ENCODE assay signal across 10 cellular contexts in the genomic region with DNA sequence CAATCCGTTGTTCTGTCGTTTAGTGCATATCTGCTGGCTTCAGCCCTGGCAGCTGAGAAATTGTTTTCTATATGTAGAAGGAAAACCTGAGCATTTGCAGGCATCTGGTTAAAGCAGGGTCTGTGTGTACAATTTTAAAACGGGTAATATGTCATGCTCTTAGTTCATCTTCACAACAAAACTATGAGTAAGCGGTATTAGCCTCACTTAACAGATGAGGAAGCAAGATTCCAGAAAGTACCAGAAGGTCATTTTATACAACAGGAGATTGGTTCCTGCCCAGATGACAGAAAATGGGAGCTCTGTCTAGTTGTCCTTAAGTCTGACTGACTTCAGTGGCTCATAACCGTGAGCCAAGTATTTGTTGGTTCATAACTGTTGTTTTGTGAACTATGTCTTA. TPM values are rescaled to one million over a fixed set of nuclear protein-coding genes. Genes with fewer than 3 reads are reported as not detected.
DNase-seq lines count a peak whose midpoint lies in the region; ATAC-seq, FAIRE-seq and TF ChIP-seq lines count a peak whose summit lies in the region.
"Had no signal": no experiment of that assay in that cellular context is flagged by ENCODE, and none has a peak within 500 bp of the region (broad histone marks: within the 10 kb centered on the region; RNA-seq: fewer than 3 reads in every experiment).

No MANE protein-coding gene starts in this region.

- no peaks in the 10 kb centered on the region for H4K20me1 ChIP-seq in OCI-LY1 (ENCODE audit: insufficient read depth, low read length)
- peaks cover 0 to 12% of the 10 kb centered on the region in 2 experiments for H4K20me1 ChIP-seq in H1 (replicated peaks in 1 of 2; ENCODE audit: control insufficient read depth in 1 of 2, insufficient read depth in 2 of 2, low read length in 2 of 2)
- peaks cover 13% of the 10 kb centered on the region for H4K20me1 ChIP-seq in neural progenitor cell (ENCODE audit: low read depth)

- peak overlapping the region in 1 of 2 donors; percentile 83 for H3K4me3 ChIP-seq in CD4-positive, alpha-beta memory T cell (ENCODE audit: low read length in 2 of 2)
- H3K4me3 ChIP-seq in OCI-LY1 (ENCODE audit: low read depth, low read length, poor library complexity, severe bottlenecking) (peak overlapping the region; percentile 96), H1 (ENCODE audit: extremely low read depth in 1 of 4, insufficient read depth in 2 of 4, low read depth in 3 of 4, low read length in 4 of 4) (peak overlapping the region; percentile 89 to 100 (median 100)), neural progenitor cell (peak overlapping the region; percentile 83)

- H3K14ac ChIP-seq in H1 (ENCODE audit: insufficient read length), result no peak overlapping the region

- H2AFZ ChIP-seq in OCI-LY1 (ENCODE audit: low read length) (no peak overlapping the region), H1 (ENCODE audit: low read length) (no peak overlapping the region), neural progenitor cell (replicated peaks) (no peak overlapping the region)

- H3K4me1 Mint-ChIP-seq in CD4-positive, alpha-beta memory T cell, result peaks cover 26 to 44% (median 36%) of the 10 kb centered on the region in 4 donors
- peaks cover 29% of the 10 kb centered on the region for H3K4me1 Mint-ChIP-seq in neural progenitor cell

- no peaks in the 10 kb centered on the region for H3K27me3 ChIP-seq in CD4-positive, alpha-beta memory T cell (ENCODE audit: insufficient read depth, low read length)
- H3K27me3 ChIP-seq in OCI-LY1 (ENCODE audit: insufficient read depth, low read length) (no peaks in the 10 kb centered on the region), H1 (replicated peaks in 1 of 4; ENCODE audit: control insufficient read depth in 3 of 4, extremely low read depth in 1 of 4, insufficient read depth in 3 of 4, low read length in 3 of 4) (no peaks in the 10 kb centered on the region), neural progenitor cell (no peaks in the 10 kb centered on the region)

- no peak for FAIRE-seq in H1 (lab: Jason Lieb, UNC)

- no peak overlapping the region for H2BK120ac ChIP-seq in H1 (replicated peaks; ENCODE audit: low read depth, low read length)

- no peak overlapping the region; the same call in 1 of the 2 replicates for H2AK5ac ChIP-seq in H1 (ENCODE audit: low read depth, low read length)

- TF ChIP-seq CTCF in OCI-LY1 (IDR thresholded peaks at IDR 0.05; ENCODE audit: low read length) (no peak), H1 (IDR thresholded peaks at IDR 0.05; ENCODE audit: control extremely low read depth in 1 of 3, insufficient read depth in 1 of 3, low read depth in 1 of 3, low read length in 3 of 3) (no peak), neural progenitor cell (IDR thresholded peaks at IDR 0.05) (no peak)

- no peak overlapping the region; the same call in 1 of the 2 replicates for H2BK5ac ChIP-seq in H1 (ENCODE audit: low read depth, low read length)

- no peak for ATAC-seq in HG02798 (IDR thresholded peaks at IDR 0.05; ENCODE audit: poor library complexity, unreplicated experiment)
- no peak for ATAC-seq in HG03045 (IDR thresholded peaks at IDR 0.05; ENCODE audit: unreplicated experiment)

- TF ChIP-seq POLR2A in H1 (IDR thresholded peaks at IDR 0.05; ENCODE audit: control extremely low read depth in 1 of 2, low read depth in 2 of 2, low read length in 2 of 2), result no peak

- intact Hi-C loops in CD4-positive, alpha-beta memory T cell (cut with micrococcal nuclease), result loop anchor here (5.0 kb wide), 1 partner anchor 45 kb away; no protein-coding TSS in a partner anchor

- peak overlapping the region; percentile 98 for H3K9ac ChIP-seq in OCI-LY1 (ENCODE audit: low read length)
- H3K9ac ChIP-seq in H1 (replicated peaks in 1 of 4; ENCODE audit: extremely low read depth in 1 of 4, low read depth in 3 of 4, low read length in 3 of 4), result peak overlapping the region in 2 of 4 experiments; percentile 95 to 98; a peak in 4 of 7 replicates
- H3K9ac ChIP-seq in neural progenitor cell, result peak overlapping the region; percentile 91

- POLR2A ChIA-PET in CD4-positive, alpha-beta memory T cell (lab: Charles Lee; ENCODE audit: partially characterized antibody), result interaction anchor here (0.9 to 4.7 kb wide), 12 partner anchors 8 to 248 kb away, joined by 3 to 30 read pairs (median 10); a partner anchor contains a TSS
- POLR2A ChIA-PET in H1 (lab: Charles Lee; ENCODE audit: partially characterized antibody), result interaction anchor here (0.8 to 2.2 kb wide), 11 partner anchors 8 to 129 kb away, joined by 3 to 13 read pairs (median 4); a partner anchor contains a TSS

- no peak overlapping the region for H2BK12ac ChIP-seq in H1 (ENCODE audit: low read depth, low read length)

- peak overlapping the region; percentile 77 to 99 (median 98) for H3K27ac Mint-ChIP-seq in CD4-positive, alpha-beta memory T cell
- no peak overlapping the region for H3K27ac Mint-ChIP-seq in neural progenitor cell

- no peak for DNase-seq in CD4-positive, alpha-beta memory T cell
- DNase-seq in H1 (ENCODE audit: low read depth in 1 of 2, low spot score in 2 of 2), result no peak
- DNase-seq in neural progenitor cell (ENCODE audit: low spot score), result no peak
- DNase-seq in NCI-H510A (lab: John Stamatoyannopoulos, UW), result no peak
- DNase-seq in NCI-H524 (lab: John Stamatoyannopoulos, UW), result no peak
- DNase-seq: effector CD8-positive, alpha-beta T cell; NCI-H226 had no signal

- H3K9me3 Mint-ChIP-seq in CD4-positive, alpha-beta memory T cell, result no peaks in the 10 kb centered on the region
- H3K9me3 Mint-ChIP-seq in neural progenitor cell, result no peaks in the 10 kb centered on the region

- H2BK20ac ChIP-seq in H1 (ENCODE audit: low read length), result no peak overlapping the region

- H3K4ac ChIP-seq in H1 (replicated peaks; ENCODE audit: insufficient read length, low read depth, low read length), result no peak overlapping the region

- H3K9me3 ChIP-seq in CD4-positive, alpha-beta memory T cell (ENCODE audit: control insufficient read depth in 1 of 2, low read length in 2 of 2), result no peaks in the 10 kb centered on the region
- H3K9me3 ChIP-seq in OCI-LY1 (ENCODE audit: low read length) (no peaks in the 10 kb centered on the region), H1 (ENCODE audit: insufficient read depth in 2 of 2, low read depth in 1 of 2, low read length in 1 of 2) (no peaks in the 10 kb centered on the region), neural progenitor cell (ENCODE audit: low read depth) (no peaks in the 10 kb centered on the region)

- H4K5ac ChIP-seq in H1 (ENCODE audit: insufficient read length, low read depth, low read length), result no peak overlapping the region

- peaks cover 49% of the 10 kb centered on the region for H3K36me3 ChIP-seq in CD4-positive, alpha-beta memory T cell (ENCODE audit: insufficient read depth, low read length)
- peaks cover 78% of the 10 kb centered on the region for H3K36me3 ChIP-seq in OCI-LY1 (ENCODE audit: insufficient read depth, low read length)
- peaks cover 16 to 66% (median 43%) of the 10 kb centered on the region in 4 experiments for H3K36me3 ChIP-seq in H1 (ENCODE audit: control insufficient read depth in 2 of 4, insufficient read depth in 4 of 4, low read length in 3 of 4)
- no peaks in the 10 kb centered on the region for H3K36me3 ChIP-seq in neural progenitor cell

- no peak for TF ChIP-seq RAD21 in H1 (IDR thresholded peaks at IDR 0.05 in 1 of 2, conservative IDR thresholded peaks at IDR 0.05 in 1 of 2; ENCODE audit: low read depth in 2 of 2, low read length in 2 of 2)

- no peaks in the 10 kb centered on the region for H3K9me2 ChIP-seq in OCI-LY1 (ENCODE audit: low read depth, low read length)

- no peak for TF ChIP-seq EP300 in H1 (IDR thresholded peaks at IDR 0.05; ENCODE audit: borderline replicate concordance in 1 of 2, low read depth in 2 of 2, low read length in 2 of 2)

- H3F3A ChIP-seq in OCI-LY1 (ENCODE audit: insufficient read depth, low read length) (no peaks in the 10 kb centered on the region), neural progenitor cell (ENCODE audit: low read depth) (no peaks in the 10 kb centered on the region)

- H3K27me3 Mint-ChIP-seq in CD4-positive, alpha-beta memory T cell, result no peaks in the 10 kb centered on the region
- H3K27me3 Mint-ChIP-seq in neural progenitor cell (ENCODE audit: insufficient read depth, low read depth), result no peaks in the 10 kb centered on the region

- peaks cover 14% of the 10 kb centered on the region for H3K79me1 ChIP-seq in H1 (ENCODE audit: low read depth, low read length)

- H3K56ac ChIP-seq in H1 (replicated peaks; ENCODE audit: insufficient read length, low read depth, low read length), result no peak overlapping the region

- WGBS in H1 (ENCODE audit: extremely low coverage in 1 of 2, insufficient coverage in 1 of 2, insufficient read length in 1 of 2, insufficient replicate concordance in 2 of 2, low coverage in 1 of 2, low lambda C conversion rate in 2 of 2, missing lambda C conversion rate in 1 of 2), 2 experiments, result 93% methylated on average over 5 of the region's 5 CpGs; no CpG with 5 or more reads in 1 of the 2 experiments

- H3K4me3 Mint-ChIP-seq in CD4-positive, alpha-beta memory T cell, result peak overlapping the region; percentile 93 to 98 (median 96)
- H3K4me3 Mint-ChIP-seq in neural progenitor cell, result peak overlapping the region; percentile 95

- peak overlapping the region; percentile 90 for H3K27ac ChIP-seq in CD4-positive, alpha-beta memory T cell (ENCODE audit: low read depth, low read length)
- H3K27ac ChIP-seq in OCI-LY1 (ENCODE audit: low read depth, low read length, poor library complexity, severe bottlenecking) (peak overlapping the region; percentile 66), H1 (ENCODE audit: low read depth, low read length) (no peak overlapping the region; the same call in 1 of the 2 replicates), neural progenitor cell (no peak overlapping the region)

- H4K91ac ChIP-seq in H1 (replicated peaks; ENCODE audit: insufficient read length, low read length), result no peak overlapping the region

- H3K4me1 ChIP-seq in CD4-positive, alpha-beta memory T cell (ENCODE audit: insufficient read depth, low read length), result peaks cover 49% of the 10 kb centered on the region
- peaks cover 22% of the 10 kb centered on the region for H3K4me1 ChIP-seq in OCI-LY1 (ENCODE audit: insufficient read depth, low read length, severe bottlenecking)
- peaks cover 4 to 13% (median 5%) of the 10 kb centered on the region in 4 experiments for H3K4me1 ChIP-seq in H1 (replicated peaks in 1 of 4; ENCODE audit: control insufficient read depth in 3 of 4, insufficient read depth in 4 of 4, low read length in 3 of 4)
- H3K4me1 ChIP-seq in neural progenitor cell, result peaks cover 11% of the 10 kb centered on the region

- H4K8ac ChIP-seq in H1 (ENCODE audit: extremely low read depth, insufficient read depth, low read length), result no peak overlapping the region

- peaks cover 28% of the 10 kb centered on the region for H3K79me2 ChIP-seq in OCI-LY1 (ENCODE audit: insufficient read depth, low read length)
- H3K79me2 ChIP-seq in H1 (ENCODE audit: control insufficient read depth in 1 of 2, insufficient read depth in 2 of 2, low read length in 2 of 2), result peaks cover 14 to 39% of the 10 kb centered on the region in 2 experiments
- H3K79me2 ChIP-seq in neural progenitor cell (ENCODE audit: low read depth), result peaks cover 43% of the 10 kb centered on the region

- no peak overlapping the region for H3K23ac ChIP-seq in H1 (ENCODE audit: insufficient read length)

- H3K4me2 ChIP-seq in OCI-LY1 (ENCODE audit: low read length) (peak overlapping the region; percentile 98), H1 (ENCODE audit: insufficient read depth in 1 of 2, low read depth in 2 of 2, low read length in 2 of 2) (peak overlapping the region; percentile 97 to 99), neural progenitor cell (peak overlapping the region; percentile 91)

- peaks cover 11% of the 10 kb centered on the region for H3K23me2 ChIP-seq in H1 (ENCODE audit: low read depth, low read length)

- H3K18ac ChIP-seq in H1 (ENCODE audit: extremely low read depth, low read length), result no peak overlapping the region

- H2BK15ac ChIP-seq in H1 (ENCODE audit: low read length), result no peak overlapping the region

- CTCF ChIA-PET in CD4-positive, alpha-beta memory T cell (lab: Charles Lee; ENCODE audit: partially characterized antibody), result interaction anchor here (0.9 to 2.5 kb wide), 8 partner anchors 23 to 223 kb away, joined by 3 to 23 read pairs (median 7); a partner anchor contains a TSS
- CTCF ChIA-PET in H1 (lab: Charles Lee; ENCODE audit: partially characterized antibody), result interaction anchor here (0.9 to 2.5 kb wide), 8 partner anchors 15 to 212 kb away, joined by 3 to 12 read pairs (median 4); a partner anchor contains a TSS

- H3K36me3 Mint-ChIP-seq in CD4-positive, alpha-beta memory T cell, result peaks cover 19 to 46% of the 10 kb centered on the region in 2 donors
- H3K36me3 Mint-ChIP-seq in neural progenitor cell, result peaks cover 18% of the 10 kb centered on the region

RNA-seq across cellular contexts. Expression of a gene that starts 1.1 kb away (rescaled TPM):
- 10 to 100 TPM; 54.7 to 60.3 TPM for total RNA-seq in CD4-positive, alpha-beta memory T cell
- 10 to 100 TPM; 29.9 to 32.4 TPM for polyA plus RNA-seq in CD4-positive, alpha-beta memory T cell
- 38.2 and 45.6 TPM in 2 replicates for total RNA-seq in H1 (2021; fragmentation: NEBNext Ultra II Directional; extraction: Animal tissue kit (Norgen Biotek cat#: 25700))
- polyA plus RNA-seq in H1 (2011; rRNA removed), result 47.8 and 56.0 TPM in 2 replicates
- polyA plus RNA-seq in H1 (2011; cell fraction: cytosol; rRNA removed), result 50.6 TPM
- polyA plus RNA-seq in H1 (2011; cell fraction: nucleus; rRNA removed), result 32.8 TPM
- 28.7 to 35.6 TPM (median 33.7 TPM) in 4 replicates for polyA plus RNA-seq in H1 (2012, experiment 1 of 2)
- polyA plus RNA-seq in H1 (2012, experiment 2 of 2), result 18.9 TPM
- polyA plus RNA-seq in H1 (2013, experiment 1 of 2), result 34.8 TPM
- polyA plus RNA-seq in H1 (2013, experiment 2 of 2), result 33.7 TPM
- polyA minus RNA-seq in H1 (2011; rRNA and poly(A)+ RNA removed), result 36.4 and 42.4 TPM in 2 replicates
- polyA minus RNA-seq in H1 (2011; cell fraction: cytosol; rRNA and poly(A)+ RNA removed), result 30.8 TPM
- polyA minus RNA-seq in H1 (2011; cell fraction: nucleus; rRNA and poly(A)+ RNA removed), result 79.1 TPM
- 37.2 and 39.8 TPM in 2 replicates for total RNA-seq in neural progenitor cell (ENCODE audit: low replicate concordance)

RNA-seq across cellular contexts. Expression of a gene that starts 1.3 kb away (rescaled TPM):
- 10 to 100 TPM; 53.9 to 56.9 TPM for total RNA-seq in CD4-positive, alpha-beta memory T cell
- 10 to 100 TPM; 34.1 to 35.8 TPM for polyA plus RNA-seq in CD4-positive, alpha-beta memory T cell
- 48.7 and 51.1 TPM in 2 replicates for total RNA-seq in H1 (2021; fragmentation: NEBNext Ultra II Directional; extraction: Animal tissue kit (Norgen Biotek cat#: 25700))
- polyA plus RNA-seq in H1 (2011; rRNA removed), result 48.3 and 50.3 TPM in 2 replicates
- 66.8 TPM for polyA plus RNA-seq in H1 (2011; cell fraction: cytosol; rRNA removed)
- polyA plus RNA-seq in H1 (2011; cell fraction: nucleus; rRNA removed), result 107 TPM
- 48.6 to 56.3 TPM (median 54.6 TPM) in 4 replicates for polyA plus RNA-seq in H1 (2012, experiment 1 of 2)
- 53.7 TPM for polyA plus RNA-seq in H1 (2012, experiment 2 of 2)
- 35.1 TPM for polyA plus RNA-seq in H1 (2013, experiment 1 of 2)
- polyA plus RNA-seq in H1 (2013, experiment 2 of 2), result 32.2 TPM
- 48.1 and 50.5 TPM in 2 replicates for polyA minus RNA-seq in H1 (2011; rRNA and poly(A)+ RNA removed)
- polyA minus RNA-seq in H1 (2011; cell fraction: cytosol; rRNA and poly(A)+ RNA removed), result 23.3 TPM
- polyA minus RNA-seq in H1 (2011; cell fraction: nucleus; rRNA and poly(A)+ RNA removed), result 57.0 TPM
- 40.2 and 50.5 TPM in 2 replicates for total RNA-seq in neural progenitor cell (ENCODE audit: low replicate concordance)

RNA-seq across cellular contexts. Expression of a gene that starts 8.7 kb away (rescaled TPM):
- 10 to 100 TPM; 22.9 to 23.1 TPM for total RNA-seq in CD4-positive, alpha-beta memory T cell
- 1 to 10 TPM; 1.2 to 3.5 TPM for polyA plus RNA-seq in CD4-positive, alpha-beta memory T cell
- 14.3 and 15.7 TPM in 2 replicates for total RNA-seq in H1 (2021; fragmentation: NEBNext Ultra II Directional; extraction: Animal tissue kit (Norgen Biotek cat#: 25700))
- 10.7 and 16.2 TPM in 2 replicates for polyA plus RNA-seq in H1 (2011; rRNA removed)
- 12.9 TPM for polyA plus RNA-seq in H1 (2011; cell fraction: cytosol; rRNA removed)
- polyA plus RNA-seq in H1 (2011; cell fraction: nucleus; rRNA removed), result 37.0 TPM
- polyA plus RNA-seq in H1 (2012, experiment 1 of 2), result 9.7 to 15.3 TPM (median 12.7 TPM) in 4 replicates
- 9.6 TPM for polyA plus RNA-seq in H1 (2012, experiment 2 of 2)
- polyA plus RNA-seq in H1 (2013, experiment 1 of 2), result 9.6 TPM
- polyA plus RNA-seq in H1 (2013, experiment 2 of 2), result 8.1 TPM
- 10.0 and 11.3 TPM in 2 replicates for polyA minus RNA-seq in H1 (2011; rRNA and poly(A)+ RNA removed)
- 11.4 TPM for polyA minus RNA-seq in H1 (2011; cell fraction: cytosol; rRNA and poly(A)+ RNA removed)
- polyA minus RNA-seq in H1 (2011; cell fraction: nucleus; rRNA and poly(A)+ RNA removed), result 24.4 TPM
- 16.1 and 19.9 TPM in 2 replicates for total RNA-seq in neural progenitor cell (ENCODE audit: low replicate concordance)

RNA-seq across cellular contexts. Expression of a gene that starts 14.6 kb away (rescaled TPM):
- 10 to 100 TPM; 45.9 to 54.0 TPM for total RNA-seq in CD4-positive, alpha-beta memory T cell
- 1 to 10 TPM; 1.2 to 1.4 TPM for polyA plus RNA-seq in CD4-positive, alpha-beta memory T cell
- total RNA-seq in H1 (2021; fragmentation: NEBNext Ultra II Directional; extraction: Animal tissue kit (Norgen Biotek cat#: 25700)), result 4.2 and 5.0 TPM in 2 replicates
- 6.8 and 7.6 TPM in 2 replicates for polyA plus RNA-seq in H1 (2011; rRNA removed)
- polyA plus RNA-seq in H1 (2011; cell fraction: cytosol; rRNA removed), result 7.5 TPM
- 77.2 TPM for polyA plus RNA-seq in H1 (2011; cell fraction: nucleus; rRNA removed)
- 6.0 to 8.8 TPM (median 6.8 TPM) in 4 replicates for polyA plus RNA-seq in H1 (2012, experiment 1 of 2)
- polyA plus RNA-seq in H1 (2012, experiment 2 of 2), result 1.2 TPM
- polyA plus RNA-seq in H1 (2013, experiment 1 of 2), result 2.7 TPM
- 2.1 TPM for polyA plus RNA-seq in H1 (2013, experiment 2 of 2)
- polyA minus RNA-seq in H1 (2011; rRNA and poly(A)+ RNA removed), result 32.7 and 46.7 TPM in 2 replicates
- polyA minus RNA-seq in H1 (2011; cell fraction: cytosol; rRNA and poly(A)+ RNA removed), result 9.0 TPM
- 37.5 TPM for polyA minus RNA-seq in H1 (2011; cell fraction: nucleus; rRNA and poly(A)+ RNA removed)
- total RNA-seq in neural progenitor cell (ENCODE audit: low replicate concordance), result 5.0 and 8.6 TPM in 2 replicates

RNA-seq across cellular contexts. Expression of a gene that starts 41.6 kb away (rescaled TPM):
- total RNA-seq in CD4-positive, alpha-beta memory T cell, result 1 to 10 TPM in 1 of 2 experiments, under 1 TPM in 1; 0.83 to 1.3 TPM
- not detected for polyA plus RNA-seq in CD4-positive, alpha-beta memory T cell
- total RNA-seq in H1 (2021; fragmentation: NEBNext Ultra II Directional; extraction: Animal tissue kit (Norgen Biotek cat#: 25700)), result 0.44 and 0.80 TPM in 2 replicates
- 0.96 and 0.97 TPM in 2 replicates for polyA plus RNA-seq in H1 (2011; rRNA removed)
- polyA plus RNA-seq in H1 (2011; cell fraction: cytosol; rRNA removed), result 1.2 TPM
- polyA plus RNA-seq in H1 (2011; cell fraction: nucleus; rRNA removed), result 5.9 TPM
- 0.67 to 1.1 TPM (median 0.82 TPM) in 4 replicates for polyA plus RNA-seq in H1 (2012, experiment 1 of 2)
- polyA plus RNA-seq in H1 (2012, experiment 2 of 2), result 0.29 TPM
- polyA plus RNA-seq in H1 (2013, experiment 1 of 2), result 0.61 TPM
- 0.40 TPM for polyA plus RNA-seq in H1 (2013, experiment 2 of 2)
- polyA minus RNA-seq in H1 (2011; rRNA and poly(A)+ RNA removed), result 2.2 and 2.4 TPM in 2 replicates
- not detected for polyA minus RNA-seq in H1 (2011; cell fraction: cytosol; rRNA and poly(A)+ RNA removed)
- 5.0 TPM for polyA minus RNA-seq in H1 (2011; cell fraction: nucleus; rRNA and poly(A)+ RNA removed)
- 0.56 TPM in 2 replicates for total RNA-seq in neural progenitor cell (ENCODE audit: low replicate concordance)

Comparison
In these comparisons a context has a peak if more than half of its experiments do, and no peak if none do; other contexts are left out.
1. H3K27ac ChIP-seq: peak in CD4-positive, alpha-beta memory T cell (single experiment) and OCI-LY1 (single experiment); none in H1 (single experiment) and neural progenitor cell (single experiment).
2. Peak in every context shown above with its lines, with median percentiles within 50 percentile points of each other: H3K4me2 ChIP-seq.